Comparison of ENCODE assay signal across 39 cellular contexts in the genomic region with DNA sequence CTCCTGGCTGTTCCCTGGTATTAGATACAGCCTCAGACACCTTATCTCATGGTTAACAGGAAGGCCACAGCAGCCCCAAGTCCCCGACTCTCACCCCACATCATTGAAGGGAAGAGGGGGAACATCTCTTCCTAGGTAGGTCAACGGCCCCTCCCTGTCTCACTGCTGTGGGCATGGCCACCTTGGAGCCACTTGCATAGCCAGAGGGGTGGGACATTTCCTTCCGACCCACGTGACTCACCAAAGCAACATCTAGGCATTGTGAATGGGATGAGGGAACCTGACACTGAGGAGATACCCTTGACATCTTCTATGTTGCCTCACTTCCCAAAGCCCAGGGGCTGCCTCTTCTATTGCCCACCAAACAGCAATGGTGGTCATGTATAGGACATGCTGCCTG.
"Had no signal": no experiment of that assay in that cellular context is flagged by ENCODE, and none has a peak within 500 bp of the region (broad histone marks: within the 10 kb centered on the region; RNA-seq: fewer than 3 reads in every experiment).

No MANE protein-coding gene starts in this region.

- DNase-seq: activated effector memory CD4-positive, alpha-beta T cell treated with anti-CD3 and anti-CD28 coated beads, Interleukin-2, amount 50 U/mL, for 16 hours; activated effector memory CD4-positive, alpha-beta T cell treated with Interleukin-2 at 50 U/mL for 16 hours; activated gamma-delta T cell; activated gamma-delta T cell treated with Interleukin-2 at 50 U/mL for 16 hours; activated naive CD4-positive, alpha-beta T cell; activated naive CD4-positive, alpha-beta T cell treated with anti-CD3 and anti-CD28 coated beads for 36 hours; activated naive CD4-positive, alpha-beta T cell treated with anti-CD3 and anti-CD28 coated beads, Interleukin-2, amount 10 ng/mL, durations not matched to agents 7 days and 5 days; activated naive CD4-positive, alpha-beta T cell treated with anti-CD3 and anti-CD28 coated beads, Interleukin-2, amount 50 U/mL, for 16 hours; activated naive CD4-positive, alpha-beta T cell treated with Interleukin-2 at 50 U/mL for 16 hours; activated naive CD8-positive, alpha-beta T cell treated with anti-CD3 and anti-CD28 coated beads for 36 hours; activated naive CD8-positive, alpha-beta T cell treated with anti-CD3 and anti-CD28 coated beads, Interleukin-2, amount 10 ng/mL, durations not matched to agents 7 days and 5 days; activated naive CD8-positive, alpha-beta T cell treated with anti-CD3 and anti-CD28 coated beads, Interleukin-2, amount 50 U/mL, for 24 hours; activated T-cell treated with anti-CD3 and anti-CD28 coated beads, Interleukin-2, amount 50 U/mL, for 1 hour; activated T-cell treated with anti-CD3 and anti-CD28 coated beads, Interleukin-2, amount 50 U/mL, for 24 hours; activated T-cell treated with anti-CD3 and anti-CD28 coated beads, Interleukin-2, amount 50 U/mL, for 4 hours; activated T-cell treated with anti-CD3 and anti-CD28 coated beads, Interleukin-2, amount 50 U/mL, for 48 hours; activated T-cell treated with anti-CD3 and anti-CD28 coated beads, Interleukin-2, amount 50 U/mL, for 72 hours; adrenal gland; amniotic stem cell; amygdala; anterior cingulate cortex; aorta; body of pancreas; brain microvascular endothelial cell; caudate nucleus; central memory CD4-positive, alpha-beta T cell; cerebellar nuclear complex had no signal

- ATAC-seq: activated naive CD4-positive, alpha-beta T cell treated with anti-CD3 and anti-CD28 coated beads, Interleukin-2, amount 50 U/mL, for 72 hours; activated naive CD8-positive, alpha-beta T cell treated with anti-CD3 and anti-CD28 coated beads, Interleukin-2, amount 50 U/mL, for 24 hours; activated T-cell treated with anti-CD3 and anti-CD28 coated beads, Interleukin-2, amount 50 U/mL, for 4 hours; activated T-cell treated with anti-CD3 and anti-CD28 coated beads, Interleukin-2, amount 50 U/mL, for 72 hours; activated T-helper 17 cell treated with anti-CD3 and anti-CD28 coated beads, Interleukin-2, amount 50 U/mL, for 72 hours; body of pancreas had no signal

- H3K9me3 Mint-ChIP-seq: activated naive CD4-positive, alpha-beta T cell treated with anti-CD3 and anti-CD28 coated beads, Interleukin-2, amount 10 ng/mL, durations not matched to agents 7 days and 5 days; activated naive CD8-positive, alpha-beta T cell treated with anti-CD3 and anti-CD28 coated beads, Interleukin-2, amount 10 ng/mL, durations not matched to agents 7 days and 5 days; activated T-helper 2 cell treated with anti-CD3 and anti-CD28 coated beads, Interferon-gamma antibody, Interleukin-2, Interleukin-4, amounts not matched to agents 10 μg/mL and 5 μg/mL and 100 μg/mL, durations not matched to agents 14 hours and 24 hours and 36 hours had no signal

- H3K36me3 ChIP-seq: adrenal gland, ascending aorta, brain microvascular endothelial cell, breast epithelium, cardiac muscle cell had no signal

- H3K4me3 ChIP-seq: adrenal gland, ascending aorta, body of pancreas, breast epithelium, cardiac muscle cell had no signal

- FAIRE-seq: astrocyte had no signal

- H3K27ac Mint-ChIP-seq: activated naive CD4-positive, alpha-beta T cell treated with anti-CD3 and anti-CD28 coated beads for 36 hours; activated naive CD4-positive, alpha-beta T cell treated with anti-CD3 and anti-CD28 coated beads, Interleukin-2, amount 10 ng/mL, durations not matched to agents 7 days and 5 days; activated naive CD4-positive, alpha-beta T cell treated with anti-CD3 and anti-CD28 coated beads, Interleukin-2, amount 50 U/mL, for 24 hours; activated naive CD4-positive, alpha-beta T cell treated with anti-CD3 and anti-CD28 coated beads, Interleukin-2, amount 50 U/mL, for 72 hours; activated naive CD8-positive, alpha-beta T cell; activated naive CD8-positive, alpha-beta T cell treated with anti-CD3 and anti-CD28 coated beads for 36 hours; activated naive CD8-positive, alpha-beta T cell treated with anti-CD3 and anti-CD28 coated beads, Interleukin-2, amount 10 ng/mL, durations not matched to agents 7 days and 5 days; activated naive CD8-positive, alpha-beta T cell treated with anti-CD3 and anti-CD28 coated beads, Interleukin-2, amount 50 U/mL, for 24 hours; activated T-cell treated with anti-CD3 and anti-CD28 coated beads, Interleukin-2, amount 50 U/mL, for 24 hours; activated T-cell treated with anti-CD3 and anti-CD28 coated beads, Interleukin-2, amount 50 U/mL, for 72 hours; activated T-helper 1 cell treated with anti-CD3 and anti-CD28 coated beads, Interleukin-12 subunit alpha, Interleukin-12 subunit beta, Interleukin-2, Interleukin-4 antibody, amounts not matched to agents 30 ng/mL and 10 ng/mL and 1 ng/mL, durations not matched to agents 14 hours and 24 hours and 36 hours; activated T-helper 17 cell treated with anti-CD3 and anti-CD28 coated beads, Interleukin-2, amount 50 U/mL, for 72 hours; activated T-helper 2 cell treated with anti-CD3 and anti-CD28 coated beads, Interferon-gamma antibody, Interleukin-2, Interleukin-4, amounts not matched to agents 10 μg/mL and 5 μg/mL and 100 μg/mL, durations not matched to agents 14 hours and 24 hours and 36 hours; brain had no signal

- H3K4me1 Mint-ChIP-seq: activated naive CD4-positive, alpha-beta T cell treated with anti-CD3 and anti-CD28 coated beads, Interleukin-2, amount 10 ng/mL, durations not matched to agents 7 days and 5 days; activated naive CD4-positive, alpha-beta T cell treated with anti-CD3 and anti-CD28 coated beads, Interleukin-2, amount 50 U/mL, for 24 hours; activated naive CD8-positive, alpha-beta T cell treated with anti-CD3 and anti-CD28 coated beads for 36 hours; activated naive CD8-positive, alpha-beta T cell treated with anti-CD3 and anti-CD28 coated beads, Interleukin-2, amount 10 ng/mL, durations not matched to agents 7 days and 5 days; activated naive CD8-positive, alpha-beta T cell treated with anti-CD3 and anti-CD28 coated beads, Interleukin-2, amount 50 U/mL, for 24 hours; activated T-helper 17 cell treated with anti-CD3 and anti-CD28 coated beads, Interleukin-2, amount 50 U/mL, for 72 hours; brain; central memory CD8-positive, alpha-beta T cell had no signal

- H3K36me3 Mint-ChIP-seq: activated naive CD4-positive, alpha-beta T cell treated with anti-CD3 and anti-CD28 coated beads, Interleukin-2, amount 10 ng/mL, durations not matched to agents 7 days and 5 days; activated naive CD4-positive, alpha-beta T cell treated with anti-CD3 and anti-CD28 coated beads, Interleukin-2, amount 50 U/mL, for 24 hours; activated naive CD4-positive, alpha-beta T cell treated with anti-CD3 and anti-CD28 coated beads, Interleukin-2, amount 50 U/mL, for 72 hours; activated naive CD8-positive, alpha-beta T cell; activated naive CD8-positive, alpha-beta T cell treated with anti-CD3 and anti-CD28 coated beads for 36 hours; activated naive CD8-positive, alpha-beta T cell treated with anti-CD3 and anti-CD28 coated beads, Interleukin-2, amount 10 ng/mL, durations not matched to agents 7 days and 5 days; brain had no signal

- H3K4me3 Mint-ChIP-seq: activated naive CD4-positive, alpha-beta T cell treated with anti-CD3 and anti-CD28 coated beads for 36 hours; activated naive CD4-positive, alpha-beta T cell treated with anti-CD3 and anti-CD28 coated beads, Interleukin-2, amount 10 ng/mL, durations not matched to agents 7 days and 5 days; activated naive CD4-positive, alpha-beta T cell treated with anti-CD3 and anti-CD28 coated beads, Interleukin-2, amount 50 U/mL, for 24 hours; activated naive CD8-positive, alpha-beta T cell; activated naive CD8-positive, alpha-beta T cell treated with anti-CD3 and anti-CD28 coated beads for 36 hours; activated naive CD8-positive, alpha-beta T cell treated with anti-CD3 and anti-CD28 coated beads, Interleukin-2, amount 10 ng/mL, durations not matched to agents 7 days and 5 days; activated naive CD8-positive, alpha-beta T cell treated with anti-CD3 and anti-CD28 coated beads, Interleukin-2, amount 50 U/mL, for 24 hours; activated T-cell treated with anti-CD3 and anti-CD28 coated beads, Interleukin-2, amount 50 U/mL, for 24 hours; activated T-cell treated with anti-CD3 and anti-CD28 coated beads, Interleukin-2, amount 50 U/mL, for 4 hours; activated T-cell treated with anti-CD3 and anti-CD28 coated beads, Interleukin-2, amount 50 U/mL, for 72 hours; activated T-helper 1 cell treated with anti-CD3 and anti-CD28 coated beads, Interleukin-12 subunit alpha, Interleukin-12 subunit beta, Interleukin-2, Interleukin-4 antibody, amounts not matched to agents 30 ng/mL and 10 ng/mL and 1 ng/mL, durations not matched to agents 14 hours and 24 hours and 36 hours; activated T-helper 17 cell treated with anti-CD3 and anti-CD28 coated beads, Interleukin-2, amount 50 U/mL, for 72 hours; brain; central memory CD8-positive, alpha-beta T cell had no signal

- H3K27me3 ChIP-seq: adrenal gland, ascending aorta, body of pancreas, brain microvascular endothelial cell, breast epithelium, cardiac muscle cell had no signal
